1 cellular context compared by ENCODE assay signal in the genomic region with DNA sequence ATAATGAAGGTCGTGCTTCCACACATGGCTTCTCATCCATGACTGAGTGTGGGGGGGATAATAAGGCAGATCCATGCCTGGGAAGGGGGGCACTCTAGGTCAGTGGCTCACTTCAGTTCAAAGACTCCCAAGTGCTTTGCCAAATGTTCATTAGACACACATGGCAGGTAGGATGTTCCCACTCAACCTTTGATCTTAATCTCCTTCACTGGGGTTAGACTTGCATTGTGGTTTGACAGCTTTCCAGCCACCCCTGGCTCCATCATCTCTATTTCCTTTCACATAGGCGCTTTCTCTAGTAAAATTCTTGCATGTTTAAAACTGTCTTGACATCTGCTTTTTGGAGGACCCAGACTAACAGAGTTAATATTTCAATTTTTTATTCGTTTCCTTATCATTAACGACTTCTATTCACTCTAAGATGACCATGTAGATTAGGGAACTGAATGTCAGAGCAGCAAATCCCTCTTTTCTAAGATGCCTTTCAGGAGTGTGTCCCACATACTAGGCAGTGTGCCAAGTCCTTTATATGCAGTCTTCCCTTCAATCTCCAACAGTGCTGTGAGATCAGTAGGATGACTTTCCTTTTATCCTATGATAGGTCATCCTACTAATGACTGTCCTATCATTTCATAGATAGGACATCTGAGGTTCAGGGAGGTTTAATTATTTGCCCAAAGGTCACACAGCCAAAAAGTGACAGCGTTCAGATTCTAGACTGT.
TF ChIP-seq lines count a peak whose summit lies in the region.

No MANE protein-coding gene starts in this region.

TF ChIP-seq in IMR-90, 13 proteins besides CTCF, POLR2A, EP300 and RAD21:
- TF ChIP-seq MXI1 (IDR thresholded peaks at IDR 0.05; ENCODE audit: borderline replicate concordance, low read depth, low read length) (no peak), BHLHE40 (IDR thresholded peaks at IDR 0.05; ENCODE audit: low read depth, low read length) (no peak), USF2 (IDR thresholded peaks at IDR 0.05; ENCODE audit: low read depth, low read length) (no peak), FOS (IDR thresholded peaks at IDR 0.05; ENCODE audit: low read depth, low read length) (no peak), SMC3 (IDR thresholded peaks at IDR 0.05; ENCODE audit: low read depth, low read length) (no peak), MAFK (IDR thresholded peaks at IDR 0.05; ENCODE audit: low read depth, low read length) (no peak), NFE2L2 (IDR thresholded peaks at IDR 0.05; ENCODE audit: low read depth, low read length) (no peak), ELK1 (IDR thresholded peaks at IDR 0.05; ENCODE audit: borderline replicate concordance, low read depth, low read length) (no peak), CEBPB (IDR thresholded peaks at IDR 0.05; ENCODE audit: low read depth, low read length) (no peak), RFX5 (IDR thresholded peaks at IDR 0.05; ENCODE audit: low read depth, low read length) (no peak), CHD1 (IDR thresholded peaks at IDR 0.05; ENCODE audit: low read depth, low read length) (no peak), RCOR1 (IDR thresholded peaks at IDR 0.05; ENCODE audit: insufficient replicate concordance, low read length) (no peak), MAZ (IDR thresholded peaks at IDR 0.05; ENCODE audit: borderline replicate concordance, low read depth, low read length) (no peak)
